Comparison of ENCODE assay signal across 17 cellular contexts in genomic region chr15:80182611-80183210, GRCh38. TPM values are rescaled to one million over a fixed set of nuclear protein-coding genes. Genes with fewer than 3 reads are reported as not detected.
DNase-seq lines count a peak whose midpoint lies in the region; ATAC-seq and TF ChIP-seq lines count a peak whose summit lies in the region.
"Had no signal": no experiment of that assay in that cellular context is flagged by ENCODE, and none has a peak within 500 bp of the region (broad histone marks: within the 10 kb centered on the region; RNA-seq: fewer than 3 reads in every experiment).

No MANE protein-coding gene starts in this region.

- no peaks in the 10 kb centered on the region for H3K27me3 ChIP-seq in brain microvascular endothelial cell (replicated peaks)
- H3K27me3 ChIP-seq in right cardiac atrium (ENCODE audit: control insufficient read depth, insufficient read depth) = no peaks in the 10 kb centered on the region
- H3K27me3 ChIP-seq: colonic mucosa had no signal

- intact Hi-C loops in right cardiac atrium (cut with DNase I) = no loop called here

- peaks cover 4% of the 10 kb centered on the region for H3K4me1 ChIP-seq in right cardiac atrium (ENCODE audit: control insufficient read depth, insufficient read depth, low read length)
- H3K4me1 ChIP-seq: colonic mucosa had no signal

- H3K4me3 Mint-ChIP-seq in HFFc6 = no peak overlapping the region

- no peaks in the 10 kb centered on the region for H3K27me3 Mint-ChIP-seq in HFFc6 (ENCODE audit: insufficient read depth)

- H3K4me1 Mint-ChIP-seq in HFFc6 (ENCODE audit: low read depth) = peaks cover 47% of the 10 kb centered on the region

- H3K9me3 ChIP-seq in right cardiac atrium (ENCODE audit: control insufficient read depth, low read length) = no peaks in the 10 kb centered on the region
- H3K9me3 ChIP-seq: colonic mucosa had no signal

- peaks cover 77% of the 10 kb centered on the region for H3K36me3 Mint-ChIP-seq in HFFc6 (ENCODE audit: low read depth)

- peaks cover 7% of the 10 kb centered on the region for H3K36me3 ChIP-seq in brain microvascular endothelial cell (replicated peaks)
- H3K36me3 ChIP-seq: colonic mucosa had no signal

- H3K27ac Mint-ChIP-seq in HFFc6 = peak overlapping the region; percentile 24; the same call in 1 of the 2 replicates

- peaks cover 12% of the 10 kb centered on the region for H3K9me3 Mint-ChIP-seq in HFFc6

- DNase-seq in AG09309 (ENCODE audit: low read depth) (peak; percentile 37), HFFc6 (peak; percentile 61), brain microvascular endothelial cell (peak; percentile 50), right cardiac atrium (no peak), NCI-H1105 (lab: John Stamatoyannopoulos, UW) (no peak)
- DNase-seq in activated CD4-positive, alpha-beta T cell treated with anti-CD3 and anti-CD28 coated beads for 48 hours = no peak
- DNase-seq: activated naive CD4-positive, alpha-beta T cell; colonic mucosa; foreskin melanocyte; kidney; NCI-H1092 treated with DMSO at 0.1 percent for 48 hours; NCI-H69; stimulated activated CD4-positive, alpha-beta T cell treated with anti-CD3 and anti-CD28 coated beads, Interleukin-4, amount 100 ng/mL, for 4 hours; stimulated activated naive CD4-positive, alpha-beta T cell treated with Interleukin-2 at 50 U/mL for 16 hours had no signal

- in situ Hi-C loops in brain microvascular endothelial cell (cut with HindIII; ENCODE audit: low pct_ligation_motif_present, low sequenced_read_pairs) = no loop called here

- TF ChIP-seq CTCF in AG09309 (IDR thresholded peaks at IDR 0.05; ENCODE audit: control insufficient read depth, insufficient read depth, low read depth, low read length, missing control alignments) = no peak
- no peak for TF ChIP-seq CTCF in HFFc6 (IDR thresholded peaks at IDR 0.05)
- TF ChIP-seq CTCF in brain microvascular endothelial cell (IDR thresholded peaks at IDR 0.05; ENCODE audit: low read depth, low read length, missing control alignments) = no peak

- no peak overlapping the region for H3K4me3 ChIP-seq in AG09309 (ENCODE audit: control insufficient read depth, low read depth, low read length)
- H3K4me3 ChIP-seq in brain microvascular endothelial cell (ENCODE audit: low read depth, low read length) = no peak overlapping the region
- H3K4me3 ChIP-seq in right cardiac atrium (ENCODE audit: low read length) = no peak overlapping the region
- H3K4me3 ChIP-seq: colonic mucosa had no signal

- ATAC-seq in right cardiac atrium (peak; percentile 55 to 58), HG02678 (IDR thresholded peaks at IDR 0.05; ENCODE audit: unreplicated experiment) (no peak), GM18868 (IDR thresholded peaks at IDR 0.05; ENCODE audit: unreplicated experiment) (no peak)

- H3K27ac ChIP-seq in brain microvascular endothelial cell (no peak overlapping the region), right cardiac atrium (ENCODE audit: low read length) (no peak overlapping the region)
- H3K27ac ChIP-seq: C4-2B, colonic mucosa had no signal

- 35% methylated on average over 5 of the region's 5 CpGs for WGBS in right cardiac atrium

RNA-seq across cellular contexts. Expression of gene FAH, which starts 29.9 kb away (rescaled TPM):
- 10 to 100 TPM; 51.1 to 75.4 (median 61.1) TPM for total RNA-seq in HFFc6 (2021; fragmentation: NEBNext Ultra II Directional; extraction: Animal tissue kit (Norgen Biotek cat#: 25700))
- total RNA-seq in right cardiac atrium = 10 to 100 TPM; 17.6 to 29.4 (median 23.0) TPM
- 20.3 TPM for polyA plus RNA-seq in right cardiac atrium

Comparison
In these comparisons a context has a peak if more than half of its experiments do, and no peak if none do; other contexts are left out.
1. DNase-seq: peak in AG09309 (single experiment), HFFc6 (single experiment) and brain microvascular endothelial cell (single experiment); none in right cardiac atrium (0 of 3), NCI-H1105 (single experiment) and activated CD4-positive, alpha-beta T cell treated with anti-CD3 and anti-CD28 coated beads for 48 hours (single experiment).
2. ATAC-seq: peak in right cardiac atrium (2 of 2); none in HG02678 (single experiment) and GM18868 (single experiment).